ENCODE assay signal across 8 cellular contexts in the genomic region with DNA sequence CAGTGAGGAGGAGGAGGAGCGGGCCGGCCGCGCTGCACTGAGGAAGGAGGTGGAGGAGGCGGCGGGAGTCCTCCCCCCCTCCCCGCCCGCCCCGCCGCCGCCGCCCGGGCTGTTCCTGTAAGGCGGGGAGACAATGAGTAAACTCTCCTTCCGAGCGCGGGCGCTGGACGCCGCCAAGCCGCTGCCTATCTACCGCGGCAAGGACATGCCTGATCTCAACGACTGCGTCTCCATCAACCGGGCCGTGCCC. TPM values are rescaled to one million over a fixed set of nuclear protein-coding genes. Genes with fewer than 3 reads are reported as not detected.
A peak's percentile ranks its signal among the peaks of the same experiment; 100 is the strongest.
DNase-seq lines count a peak whose midpoint lies in the region; ATAC-seq and TF ChIP-seq lines count a peak whose summit lies in the region.

No MANE protein-coding gene starts in this region.

- peaks cover 7% of the 10 kb centered on the region for H3K36me3 Mint-ChIP-seq in activated CD8-positive, alpha-beta T cell treated with anti-CD3 and anti-CD28 coated beads for 36 hours (ENCODE audit: low read depth)
- H3K36me3 Mint-ChIP-seq in stimulated activated effector memory CD8-positive, alpha-beta T cell treated with anti-CD3 and anti-CD28 coated beads, Interleukin-12 subunit alpha, Interleukin-12 subunit beta, amount 100 ng/mL, for 72 hours, result peaks cover 48% of the 10 kb centered on the region

- no peaks in the 10 kb centered on the region for H3K9me3 Mint-ChIP-seq in activated CD8-positive, alpha-beta T cell treated with anti-CD3 and anti-CD28 coated beads for 36 hours
- no peaks in the 10 kb centered on the region for H3K9me3 Mint-ChIP-seq in stimulated activated effector memory CD8-positive, alpha-beta T cell treated with anti-CD3 and anti-CD28 coated beads, Interleukin-12 subunit alpha, Interleukin-12 subunit beta, amount 100 ng/mL, for 72 hours

- no peak for DNase-seq in activated CD4-positive, CD25-positive, alpha-beta regulatory T cell treated with anti-CD3 and anti-CD28 coated beads, Interleukin-2, amount 50 U/mL, for 72 hours
- no peak for DNase-seq in activated CD8-positive, alpha-beta T cell treated with anti-CD3 and anti-CD28 coated beads for 36 hours
- DNase-seq in right cardiac atrium (no peak), GM03348 (ENCODE audit: low spot score) (no peak), NCI-H2196 treated with DMSO at 0.1 percent for 48 hours (lab: John Stamatoyannopoulos, UW; ENCODE audit: unreplicated experiment) (no peak)
- no peak for DNase-seq in stimulated activated effector memory CD8-positive, alpha-beta T cell treated with anti-CD3 and anti-CD28 coated beads, Interleukin-12 subunit alpha, Interleukin-12 subunit beta, amount 100 ng/mL, for 72 hours (ENCODE audit: low spot score in 2 of 2)

- peaks cover 37% of the 10 kb centered on the region for H3K4me1 Mint-ChIP-seq in activated CD8-positive, alpha-beta T cell treated with anti-CD3 and anti-CD28 coated beads for 36 hours (ENCODE audit: low read depth)
- H3K4me1 Mint-ChIP-seq in stimulated activated effector memory CD8-positive, alpha-beta T cell treated with anti-CD3 and anti-CD28 coated beads, Interleukin-12 subunit alpha, Interleukin-12 subunit beta, amount 100 ng/mL, for 72 hours, result peaks cover 33% of the 10 kb centered on the region

- H3K27me3 Mint-ChIP-seq in activated CD8-positive, alpha-beta T cell treated with anti-CD3 and anti-CD28 coated beads for 36 hours, result peaks cover 5% of the 10 kb centered on the region

- POLR2A ChIA-PET in activated CD8-positive, alpha-beta T cell treated with anti-CD3 and anti-CD28 coated beads for 36 hours (lab: Charles Lee), result interaction anchor here (1.1 kb wide), 1 partner anchor 35 kb away, joined by 4 read pairs; no protein-coding TSS in a partner anchor

- CTCF ChIA-PET in activated CD8-positive, alpha-beta T cell treated with anti-CD3 and anti-CD28 coated beads for 36 hours (lab: Charles Lee), result interaction anchor here (1.0 kb wide), 1 partner anchor 345 kb away, joined by 3 read pairs; no protein-coding TSS in a partner anchor

- H3K27ac ChIP-seq in right cardiac atrium (ENCODE audit: low read length), result peak overlapping the region; percentile 98

- H3K9me3 ChIP-seq in right cardiac atrium (ENCODE audit: control insufficient read depth, low read length), result no peaks in the 10 kb centered on the region

- peak overlapping the region; percentile 84 for H3K4me3 Mint-ChIP-seq in activated CD8-positive, alpha-beta T cell treated with anti-CD3 and anti-CD28 coated beads for 36 hours
- H3K4me3 Mint-ChIP-seq in stimulated activated effector memory CD8-positive, alpha-beta T cell treated with anti-CD3 and anti-CD28 coated beads, Interleukin-12 subunit alpha, Interleukin-12 subunit beta, amount 100 ng/mL, for 72 hours, result peak overlapping the region; percentile 87

- TF ChIP-seq CTCF in activated CD8-positive, alpha-beta T cell treated with anti-CD3 and anti-CD28 coated beads for 36 hours (IDR thresholded peaks at IDR 0.05), result no peak

- no peaks in the 10 kb centered on the region for H3K4me1 ChIP-seq in right cardiac atrium (ENCODE audit: control insufficient read depth, insufficient read depth, low read length)

- H3K27ac Mint-ChIP-seq in activated CD8-positive, alpha-beta T cell treated with anti-CD3 and anti-CD28 coated beads for 36 hours, result peak overlapping the region; percentile 93
- H3K27ac Mint-ChIP-seq in stimulated activated effector memory CD8-positive, alpha-beta T cell treated with anti-CD3 and anti-CD28 coated beads, Interleukin-12 subunit alpha, Interleukin-12 subunit beta, amount 100 ng/mL, for 72 hours, result peak overlapping the region; percentile 98

- WGBS in right cardiac atrium, result 0% methylated on average over 23 of the region's 27 CpGs

- no peaks in the 10 kb centered on the region for H3K27me3 ChIP-seq in right cardiac atrium (ENCODE audit: control insufficient read depth, insufficient read depth)

- peak overlapping the region; percentile 92 for H3K4me3 ChIP-seq in right cardiac atrium (ENCODE audit: low read length)

- ATAC-seq in activated CD4-positive, CD25-positive, alpha-beta regulatory T cell treated with anti-CD3 and anti-CD28 coated beads, Interleukin-2, amount 50 U/mL, for 24 hours, result peak; percentile 26 to 45
- ATAC-seq in HG03060 (IDR thresholded peaks at IDR 0.05; ENCODE audit: low read depth, unreplicated experiment) (peak; percentile 3), right cardiac atrium (peak; percentile 82)
- ATAC-seq in activated CD8-positive, alpha-beta T cell treated with anti-CD3 and anti-CD28 coated beads for 36 hours, result peak; percentile 40
- ATAC-seq in stimulated activated effector memory CD8-positive, alpha-beta T cell treated with anti-CD3 and anti-CD28 coated beads, Interleukin-12 subunit alpha, Interleukin-12 subunit beta, amount 100 ng/mL, for 72 hours, result peak; percentile 64

- intact Hi-C loops in activated CD8-positive, alpha-beta T cell treated with anti-CD3 and anti-CD28 coated beads for 36 hours (cut with micrococcal nuclease), result loop anchor here (5.0 to 10.0 kb wide), 3 partner anchors 123 to 620 kb away; partner anchors contain the start of genes KIF5C, MBD5 and ORC4
- intact Hi-C loops in right cardiac atrium (cut with DNase I), result loop anchor here in 2 of 4 donors (10.0 kb wide), 2 partner anchors 130 to 350 kb away; no protein-coding TSS in a partner anchor

RNA-seq across cellular contexts. Expression of gene EPC2, which starts 0.3 kb away (rescaled TPM):
- 10 to 100 TPM; 19.3 to 20.0 TPM for total RNA-seq in activated CD8-positive, alpha-beta T cell treated with anti-CD3 and anti-CD28 coated beads for 36 hours
- total RNA-seq in right cardiac atrium, result 10 to 100 TPM; 23.5 to 27.8 (median 26.8) TPM
- 9.9 TPM for polyA plus RNA-seq in right cardiac atrium

Comparison
In these comparisons a context has a peak if more than half of its experiments do, and no peak if none do; other contexts are left out.
1. ATAC-seq: peak in every context shown above with its lines; median percentile 82 in right cardiac atrium; 64 in stimulated activated effector memory CD8-positive, alpha-beta T cell treated with anti-CD3 and anti-CD28 coated beads, Interleukin-12 subunit alpha, Interleukin-12 subunit beta, amount 100 ng/mL, for 72 hours; 40 in activated CD8-positive, alpha-beta T cell treated with anti-CD3 and anti-CD28 coated beads for 36 hours; 36 in activated CD4-positive, CD25-positive, alpha-beta regulatory T cell treated with anti-CD3 and anti-CD28 coated beads, Interleukin-2, amount 50 U/mL, for 24 hours; 3 in HG03060.